27 cellular contexts compared by ENCODE assay signal in the genomic region with DNA sequence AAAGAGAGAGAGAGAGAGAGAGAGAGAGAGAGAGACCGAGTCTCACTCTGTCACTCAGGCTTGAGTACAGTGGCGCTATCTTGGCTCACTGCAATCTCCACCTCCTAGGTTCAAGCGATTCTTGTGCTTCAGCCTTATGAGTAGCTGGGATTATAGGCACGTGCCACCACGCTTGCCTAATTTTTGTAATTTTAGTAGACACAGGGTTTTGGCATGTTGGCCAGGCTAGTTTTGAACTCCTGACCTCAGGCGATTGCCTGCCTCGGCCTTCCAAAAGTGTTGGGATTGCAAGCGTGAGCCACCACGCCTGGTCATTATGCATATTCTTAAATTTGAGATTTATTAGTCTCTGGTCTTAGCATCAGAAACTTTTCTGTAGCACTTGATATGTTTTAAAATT.
"Had no signal": no experiment of that assay in that cellular context is flagged by ENCODE, and none has a peak within 500 bp of the region (broad histone marks: within the 10 kb centered on the region; RNA-seq: fewer than 3 reads in every experiment).

No MANE protein-coding gene starts in this region.

- H3K27me3 Mint-ChIP-seq: stimulated activated memory B cell treated with anti-CD40 and anti-IgM and Interleukin-4, amounts not matched to agents 10 μg/mL and 1 μg/mL and 100 μg/mL, for 72 hours; stimulated activated naive B cell treated with anti-CD40 and anti-IgM and Interleukin-4, amounts not matched to agents 10 μg/mL and 1 μg/mL and 100 μg/mL, for 72 hours; stimulated activated naive CD8-positive, alpha-beta T cell treated with anti-CD3 and anti-CD28 coated beads, Interleukin-15, amount 100 ng/mL, for 72 hours; stimulated activated naive CD8-positive, alpha-beta T cell treated with anti-CD3 and anti-CD28 coated beads, Interleukin-15, Interleukin-2, amounts not matched to agents 100 ng/mL and 50 ng/mL, for 24 hours; type B pancreatic cell had no signal

- H3K4me1 ChIP-seq: stomach, testis, thyroid gland, uterus had no signal

- DNase-seq: stimulated activated CD4-positive, alpha-beta T cell treated with anti-CD3 and anti-CD28 coated beads, Interleukin-2, amount 100 ng/mL, for 48 hours; stimulated activated CD4-positive, alpha-beta T cell treated with anti-CD3 and anti-CD28 coated beads, Interleukin-4, amount 100 ng/mL, for 1 hour; stimulated activated CD4-positive, alpha-beta T cell treated with anti-CD3 and anti-CD28 coated beads, Interleukin-4, amount 100 ng/mL, for 24 hours; stimulated activated CD4-positive, alpha-beta T cell treated with anti-CD3 and anti-CD28 coated beads, Interleukin-4, amount 100 ng/mL, for 4 hours; stimulated activated CD8-positive, alpha-beta memory T cell treated with anti-CD3 and anti-CD28 coated beads, Interleukin-4, amount 100 ng/mL, for 48 hours; stimulated activated naive B cell treated with anti-CD40 and anti-IgM and Interleukin-4, amounts not matched to agents 10 μg/mL and 1 μg/mL and 100 μg/mL, for 72 hours; stimulated activated naive CD4-positive, alpha-beta T cell; stimulated activated naive CD4-positive, alpha-beta T cell treated with Interleukin-2 at 50 U/mL for 16 hours; stimulated activated naive CD8-positive, alpha-beta T cell treated with anti-CD3 and anti-CD28 coated beads, Interleukin-15, amount 100 ng/mL, for 72 hours; stimulated activated naive CD8-positive, alpha-beta T cell treated with anti-CD3 and anti-CD28 coated beads, Interleukin-15, Interleukin-2, amounts not matched to agents 100 U/mL and 50 U/mL, for 24 hours; stomach; substantia nigra; testis; thyroid gland; tibial artery; transverse colon; upper lobe of left lung; upper lobe of right lung; uterus had no signal

- H3K9me3 Mint-ChIP-seq: stimulated activated effector memory CD8-positive, alpha-beta T cell treated with anti-CD3 and anti-CD28 coated beads, Interleukin-12 subunit alpha, Interleukin-12 subunit beta, amount 100 ng/mL, for 72 hours; stimulated activated memory B cell treated with anti-CD40 and anti-IgM and Interleukin-4, amounts not matched to agents 10 μg/mL and 1 μg/mL and 100 μg/mL, for 72 hours; stimulated activated naive B cell treated with anti-CD40 and anti-IgM and Interleukin-4, amounts not matched to agents 10 μg/mL and 1 μg/mL and 100 μg/mL, for 72 hours; stimulated activated naive CD8-positive, alpha-beta T cell treated with anti-CD3 and anti-CD28 coated beads, Interleukin-15, amount 100 ng/mL, for 72 hours; stimulated activated naive CD8-positive, alpha-beta T cell treated with anti-CD3 and anti-CD28 coated beads, Interleukin-15, Interleukin-2, amounts not matched to agents 100 ng/mL and 50 ng/mL, for 24 hours had no signal

- H3K4me3 ChIP-seq: stomach, suprapubic skin, testis, thoracic aorta, thyroid gland, tibial artery, tibial nerve, transverse colon, upper lobe of left lung, upper lobe of right lung, uterus, vagina had no signal

- H3K36me3 Mint-ChIP-seq: stimulated activated effector memory CD8-positive, alpha-beta T cell treated with anti-CD3 and anti-CD28 coated beads, Interleukin-12 subunit alpha, Interleukin-12 subunit beta, amount 100 ng/mL, for 72 hours; stimulated activated memory B cell treated with anti-CD40 and anti-IgM and Interleukin-4, amounts not matched to agents 10 μg/mL and 1 μg/mL and 100 μg/mL, for 72 hours; stimulated activated naive B cell treated with anti-CD40 and anti-IgM and Interleukin-4, amounts not matched to agents 10 μg/mL and 1 μg/mL and 100 μg/mL, for 72 hours; type B pancreatic cell had no signal

- H3K36me3 ChIP-seq: stomach, suprapubic skin, thoracic aorta, thyroid gland, tibial artery, tibial nerve, transverse colon, upper lobe of left lung, upper lobe of right lung, uterus, vagina had no signal

- H3K9me3 ChIP-seq: stomach, suprapubic skin, testis, thoracic aorta, thyroid gland, tibial artery, tibial nerve, transverse colon, upper lobe of left lung, upper lobe of right lung, uterus, vagina had no signal

- H3K4me1 Mint-ChIP-seq: stimulated activated effector memory CD8-positive, alpha-beta T cell treated with anti-CD3 and anti-CD28 coated beads, Interleukin-12 subunit alpha, Interleukin-12 subunit beta, amount 100 ng/mL, for 72 hours; stimulated activated memory B cell treated with anti-CD40 and anti-IgM and Interleukin-4, amounts not matched to agents 10 μg/mL and 1 μg/mL and 100 μg/mL, for 72 hours had no signal

- H3K27ac Mint-ChIP-seq: stimulated activated effector memory CD8-positive, alpha-beta T cell treated with anti-CD3 and anti-CD28 coated beads, Interleukin-12 subunit alpha, Interleukin-12 subunit beta, amount 100 ng/mL, for 72 hours; stimulated activated memory B cell treated with anti-CD40 and anti-IgM and Interleukin-4, amounts not matched to agents 10 μg/mL and 1 μg/mL and 100 μg/mL, for 72 hours; stimulated activated naive B cell treated with anti-CD40 and anti-IgM and Interleukin-4, amounts not matched to agents 10 μg/mL and 1 μg/mL and 100 μg/mL, for 72 hours; stimulated activated naive CD8-positive, alpha-beta T cell treated with anti-CD3 and anti-CD28 coated beads, Interleukin-15, amount 100 ng/mL, for 72 hours; stimulated activated naive CD8-positive, alpha-beta T cell treated with anti-CD3 and anti-CD28 coated beads, Interleukin-15, Interleukin-2, amounts not matched to agents 100 ng/mL and 50 ng/mL, for 24 hours had no signal

- H3K27ac ChIP-seq: stomach, suprapubic skin, testis, thoracic aorta, thyroid gland, tibial artery, tibial nerve, transverse colon, upper lobe of left lung, upper lobe of right lung, uterus, vagina had no signal

- H3K4me3 Mint-ChIP-seq: stimulated activated effector memory CD8-positive, alpha-beta T cell treated with anti-CD3 and anti-CD28 coated beads, Interleukin-12 subunit alpha, Interleukin-12 subunit beta, amount 100 ng/mL, for 72 hours; stimulated activated memory B cell treated with anti-CD40 and anti-IgM and Interleukin-4, amounts not matched to agents 10 μg/mL and 1 μg/mL and 100 μg/mL, for 72 hours; stimulated activated naive B cell treated with anti-CD40 and anti-IgM and Interleukin-4, amounts not matched to agents 10 μg/mL and 1 μg/mL and 100 μg/mL, for 72 hours; stimulated activated naive CD8-positive, alpha-beta T cell treated with anti-CD3 and anti-CD28 coated beads, Interleukin-15, amount 100 ng/mL, for 72 hours; stimulated activated naive CD8-positive, alpha-beta T cell treated with anti-CD3 and anti-CD28 coated beads, Interleukin-15, Interleukin-2, amounts not matched to agents 100 ng/mL and 50 ng/mL, for 24 hours; type B pancreatic cell had no signal

- ATAC-seq: stimulated activated effector memory CD8-positive, alpha-beta T cell treated with anti-CD3 and anti-CD28 coated beads, Interleukin-12 subunit alpha, Interleukin-12 subunit beta, amount 100 ng/mL, for 72 hours; stimulated activated memory B cell treated with anti-CD40 and anti-IgM and Interleukin-4, amounts not matched to agents 10 μg/mL and 1 μg/mL and 100 μg/mL, for 72 hours; stimulated activated naive B cell treated with anti-CD40 and anti-IgM and Interleukin-4, amounts not matched to agents 10 μg/mL and 1 μg/mL and 100 μg/mL, for 72 hours; stimulated activated naive CD8-positive, alpha-beta T cell treated with anti-CD3 and anti-CD28 coated beads, Interleukin-15, amount 100 ng/mL, for 72 hours; stimulated activated naive CD8-positive, alpha-beta T cell treated with anti-CD3 and anti-CD28 coated beads, Interleukin-15, Interleukin-2, amounts not matched to agents 100 U/mL and 50 U/mL, for 24 hours; upper lobe of right lung had no signal

- H3K27me3 ChIP-seq: stomach, suprapubic skin, testis, thyroid gland, tibial artery, tibial nerve, transverse colon, upper lobe of left lung, upper lobe of right lung, uterus, vagina had no signal
